In genomic region chr16:14418795-14419225, GRCh38 we compare ENCODE assay signal across 23 cellular contexts.
DNase-seq lines count a peak whose midpoint lies in the region; ATAC-seq, FAIRE-seq and TF ChIP-seq lines count a peak whose summit lies in the region.
"Had no signal": no experiment of that assay in that cellular context is flagged by ENCODE, and none has a peak within 500 bp of the region (broad histone marks: within the 10 kb centered on the region; RNA-seq: fewer than 3 reads in every experiment).

No MANE protein-coding gene starts in this region.

- WGBS in A549 (ENCODE audit: missing lambda C conversion rate) = 83% methylated on average over 6 of the region's 6 CpGs
- WGBS in body of pancreas, 2 donors = 21 to 22% methylated on average over 6 of the region's 6 CpGs
- WGBS in right cardiac atrium = 17% methylated on average over 6 of the region's 6 CpGs

- peak overlapping the region; percentile 25 to 67; a peak in 4 of 6 replicates for H3K27ac ChIP-seq in A549
- peak overlapping the region; percentile 56 to 81 (median 72) for H3K27ac ChIP-seq in body of pancreas
- peak overlapping the region; percentile 92 for H3K27ac ChIP-seq in right cardiac atrium (ENCODE audit: low read length)
- H3K27ac ChIP-seq: BLaER1 had no signal

- TF ChIP-seq CTCF in A549 (IDR thresholded peaks at IDR 0.05) (no peak), body of pancreas (IDR thresholded peaks at IDR 0.05) (no peak)

- no peak overlapping the region for H3K4me2 ChIP-seq in A549
- H3K4me2 ChIP-seq: BLaER1 had no signal

- H3K4me3 Mint-ChIP-seq in stimulated activated memory B cell treated with anti-CD40 and anti-IgM and Interleukin-4, amounts not matched to agents 10 μg/mL and 1 μg/mL and 100 μg/mL, for 72 hours = no peak overlapping the region
- no peak overlapping the region for H3K4me3 Mint-ChIP-seq in activated CD4-positive, alpha-beta memory T cell treated with anti-CD3 and anti-CD28 coated beads for 36 hours
- H3K4me3 Mint-ChIP-seq: activated CD8-positive, alpha-beta T cell treated with anti-CD3 and anti-CD28 coated beads, Interleukin-2, amount 10 ng/mL, durations not matched to agents 7 days and 5 days; activated naive CD4-positive, alpha-beta T cell treated with anti-CD3 and anti-CD28 coated beads for 36 hours; effector memory CD8-positive, alpha-beta T cell; immature natural killer cell; stimulated activated effector memory CD8-positive, alpha-beta T cell treated with anti-CD3 and anti-CD28 coated beads, Interleukin-12 subunit alpha, Interleukin-12 subunit beta, amount 100 ng/mL, for 72 hours had no signal

- peaks cover 25% of the 10 kb centered on the region for H3K4me1 Mint-ChIP-seq in stimulated activated memory B cell treated with anti-CD40 and anti-IgM and Interleukin-4, amounts not matched to agents 10 μg/mL and 1 μg/mL and 100 μg/mL, for 72 hours
- H3K4me1 Mint-ChIP-seq in activated CD4-positive, alpha-beta memory T cell treated with anti-CD3 and anti-CD28 coated beads for 36 hours (ENCODE audit: low read depth) = no peaks in the 10 kb centered on the region
- H3K4me1 Mint-ChIP-seq: immature natural killer cell; stimulated activated effector memory CD8-positive, alpha-beta T cell treated with anti-CD3 and anti-CD28 coated beads, Interleukin-12 subunit alpha, Interleukin-12 subunit beta, amount 100 ng/mL, for 72 hours had no signal

- no peaks in the 10 kb centered on the region for H3K36me3 ChIP-seq in body of pancreas (replicated peaks in 1 of 2; ENCODE audit: insufficient read depth in 1 of 2, low read depth in 2 of 2)
- H3K36me3 ChIP-seq: BLaER1 had no signal

- TF ChIP-seq RAD21 in A549 (conservative IDR thresholded peaks at IDR 0.05 in 1 of 2, IDR thresholded peaks at IDR 0.05 in 1 of 2) = no peak

- peaks cover 2% of the 10 kb centered on the region for H3K9me3 Mint-ChIP-seq in stimulated activated memory B cell treated with anti-CD40 and anti-IgM and Interleukin-4, amounts not matched to agents 10 μg/mL and 1 μg/mL and 100 μg/mL, for 72 hours
- H3K9me3 Mint-ChIP-seq in activated CD4-positive, alpha-beta memory T cell treated with anti-CD3 and anti-CD28 coated beads for 36 hours = no peaks in the 10 kb centered on the region
- H3K9me3 Mint-ChIP-seq: activated naive CD4-positive, alpha-beta T cell treated with anti-CD3 and anti-CD28 coated beads for 36 hours; effector memory CD8-positive, alpha-beta T cell; stimulated activated effector memory CD8-positive, alpha-beta T cell treated with anti-CD3 and anti-CD28 coated beads, Interleukin-12 subunit alpha, Interleukin-12 subunit beta, amount 100 ng/mL, for 72 hours had no signal

- H3K4me3 ChIP-seq in A549 = no peak overlapping the region
- H3K4me3 ChIP-seq in body of pancreas = no peak overlapping the region
- peak overlapping the region; percentile 26 for H3K4me3 ChIP-seq in right cardiac atrium (ENCODE audit: low read length)
- H3K4me3 ChIP-seq: BLaER1 had no signal

- TF ChIP-seq POLR2A in A549 (IDR thresholded peaks at IDR 0.05; ENCODE audit: low read length) (no peak), body of pancreas (IDR thresholded peaks at IDR 0.05) (peak in 2 of 3 donors; percentile 42 to 55)

- POLR2A ChIA-PET in A549 (lab: Yijun Ruan, JAX) = no interaction called here
- POLR2A ChIA-PET in activated CD4-positive, alpha-beta memory T cell treated with anti-CD3 and anti-CD28 coated beads for 36 hours (lab: Charles Lee) = no interaction called here

- peaks cover 27% of the 10 kb centered on the region for H3K36me3 Mint-ChIP-seq in stimulated activated memory B cell treated with anti-CD40 and anti-IgM and Interleukin-4, amounts not matched to agents 10 μg/mL and 1 μg/mL and 100 μg/mL, for 72 hours
- H3K36me3 Mint-ChIP-seq in activated CD4-positive, alpha-beta memory T cell treated with anti-CD3 and anti-CD28 coated beads for 36 hours = no peaks in the 10 kb centered on the region
- H3K36me3 Mint-ChIP-seq: stimulated activated effector memory CD8-positive, alpha-beta T cell treated with anti-CD3 and anti-CD28 coated beads, Interleukin-12 subunit alpha, Interleukin-12 subunit beta, amount 100 ng/mL, for 72 hours had no signal

- peak overlapping the region; percentile 46 for H3K27ac Mint-ChIP-seq in stimulated activated memory B cell treated with anti-CD40 and anti-IgM and Interleukin-4, amounts not matched to agents 10 μg/mL and 1 μg/mL and 100 μg/mL, for 72 hours
- H3K27ac Mint-ChIP-seq in activated CD4-positive, alpha-beta memory T cell treated with anti-CD3 and anti-CD28 coated beads for 36 hours = no peak overlapping the region
- H3K27ac Mint-ChIP-seq: activated CD8-positive, alpha-beta T cell treated with anti-CD3 and anti-CD28 coated beads, Interleukin-2, amount 10 ng/mL, durations not matched to agents 7 days and 5 days; activated naive CD4-positive, alpha-beta T cell treated with anti-CD3 and anti-CD28 coated beads for 36 hours; effector memory CD8-positive, alpha-beta T cell; immature natural killer cell; stimulated activated effector memory CD8-positive, alpha-beta T cell treated with anti-CD3 and anti-CD28 coated beads, Interleukin-12 subunit alpha, Interleukin-12 subunit beta, amount 100 ng/mL, for 72 hours had no signal

- H3K27me3 Mint-ChIP-seq in stimulated activated memory B cell treated with anti-CD40 and anti-IgM and Interleukin-4, amounts not matched to agents 10 μg/mL and 1 μg/mL and 100 μg/mL, for 72 hours = no peaks in the 10 kb centered on the region
- H3K27me3 Mint-ChIP-seq in activated CD4-positive, alpha-beta memory T cell treated with anti-CD3 and anti-CD28 coated beads for 36 hours = no peaks in the 10 kb centered on the region

- no peaks in the 10 kb centered on the region for H3K27me3 ChIP-seq in body of pancreas
- H3K27me3 ChIP-seq in right cardiac atrium (ENCODE audit: control insufficient read depth, insufficient read depth) = no peaks in the 10 kb centered on the region
- H3K27me3 ChIP-seq: BLaER1 had no signal

- H3K4me1 ChIP-seq in A549 (peaks cover 9% of the 10 kb centered on the region), body of pancreas (peaks cover 26% of the 10 kb centered on the region), right cardiac atrium (ENCODE audit: control insufficient read depth, insufficient read depth, low read length) (peaks cover 19% of the 10 kb centered on the region)

- intact Hi-C loops in body of pancreas (cut with DNase I) (no loop called here), right cardiac atrium (cut with DNase I) (loop anchor here in 1 of 4 donors (10.0 kb wide), 1 partner anchor 114 kb away; no protein-coding TSS in a partner anchor)
- intact Hi-C loops in activated CD4-positive, alpha-beta memory T cell treated with anti-CD3 and anti-CD28 coated beads for 36 hours (cut with micrococcal nuclease) = no loop called here

- ATAC-seq in A549 (0 out of 6 replicates have a peak, but pooled peaks of 1 of the 2 experiments have one; percentile 39), body of pancreas (peak; percentile 93), right cardiac atrium (peak; percentile 92 to 93)
- no peak for ATAC-seq in stimulated activated memory B cell treated with anti-CD40 and anti-IgM and Interleukin-4, amounts not matched to agents 10 μg/mL and 1 μg/mL and 100 μg/mL, for 72 hours
- ATAC-seq: activated CD8-positive, alpha-beta T cell treated with anti-CD3 and anti-CD28 coated beads, Interleukin-2, amount 10 ng/mL, durations not matched to agents 7 days and 5 days; effector memory CD8-positive, alpha-beta T cell; stimulated activated effector memory CD8-positive, alpha-beta T cell treated with anti-CD3 and anti-CD28 coated beads, Interleukin-12 subunit alpha, Interleukin-12 subunit beta, amount 100 ng/mL, for 72 hours had no signal

- CTCF ChIA-PET in A549 (lab: Yijun Ruan, JAX) = interaction anchor here (1.1 kb wide), 1 partner anchor 36 kb away, joined by 3 read pairs; no protein-coding TSS in a partner anchor
- CTCF ChIA-PET in activated CD4-positive, alpha-beta memory T cell treated with anti-CD3 and anti-CD28 coated beads for 36 hours (lab: Charles Lee) = no interaction called here

- no peak for DNase-seq in A549 (ENCODE audit: low read depth in 1 of 2, low spot score in 1 of 2)
- DNase-seq in body of pancreas = peak; percentile 62 to 75 (median 70)
- DNase-seq in right cardiac atrium = peak; percentile 54 to 82 (median 68)
- no peak for DNase-seq in NCI-H82 treated with DMSO at 0.1 percent for 48 hours (lab: John Stamatoyannopoulos, UW; ENCODE audit: unreplicated experiment)
- DNase-seq in RPMI8226 = no peak
- no peak for DNase-seq in stimulated activated naive CD4-positive, alpha-beta T cell (lab: John Stamatoyannopoulos, UW)
- DNase-seq in activated CD4-positive, alpha-beta memory T cell treated with anti-CD3 and anti-CD28 coated beads for 36 hours = no peak
- DNase-seq: activated CD8-positive, alpha-beta T cell treated with anti-CD3 and anti-CD28 coated beads, Interleukin-2, amount 10 ng/mL, durations not matched to agents 7 days and 5 days; activated naive CD4-positive, alpha-beta T cell treated with anti-CD3 and anti-CD28 coated beads for 36 hours; activated T-cell treated with anti-CD3 and anti-CD28 coated beads, Interleukin-2, amount 50 U/mL, for 48 hours; Calu3; effector memory CD8-positive, alpha-beta T cell; immature natural killer cell; mammary epithelial cell; MM.1S; NCI-H146; NCI-H2171; NCI-H524 treated with DMSO at 0.1 percent for 48 hours; occipital lobe had no signal

- no peak for TF ChIP-seq EP300 in A549 (IDR thresholded peaks at IDR 0.05)

- FAIRE-seq in A549 (lab: Jason Lieb, UNC) = no peak
- FAIRE-seq: GM18507 had no signal

- 0 out of 3 replicates have a peak, but pooled peaks cover 3% of the 10 kb centered on the region for H3K9me3 ChIP-seq in A549
- no peaks in the 10 kb centered on the region for H3K9me3 ChIP-seq in body of pancreas
- H3K9me3 ChIP-seq in right cardiac atrium (ENCODE audit: control insufficient read depth, low read length) = no peaks in the 10 kb centered on the region

TF ChIP-seq in A549, 52 proteins besides CTCF, POLR2A, EP300 and RAD21:
- no peak for TF ChIP-seq ZSCAN20 (CRISPR knock-in tag; IDR thresholded peaks at IDR 0.05)
- no peak for TF ChIP-seq ZC3H11A (IDR thresholded peaks at IDR 0.05)
- TF ChIP-seq TP53 (CRISPR knock-in tag; IDR thresholded peaks at IDR 0.05) = no peak
- no peak for TF ChIP-seq MAX (IDR thresholded peaks at IDR 0.05)
- no peak for TF ChIP-seq HES2 (IDR thresholded peaks at IDR 0.05)
- no peak for TF ChIP-seq TFCP2L1 (CRISPR knock-in tag; IDR thresholded peaks at IDR 0.05)
- TF ChIP-seq POLR2AphosphoS2 (conservative IDR thresholded peaks at IDR 0.05; ENCODE audit: low read length) = no peak
- TF ChIP-seq CHD2 (IDR thresholded peaks at IDR 0.05; ENCODE audit: low read length, partially characterized antibody) = no peak
- no peak for TF ChIP-seq NR3C1 (IDR thresholded peaks at IDR 0.05)
- TF ChIP-seq MAFK (IDR thresholded peaks at IDR 0.05; ENCODE audit: partially characterized antibody) = no peak

Comparison
In these comparisons a context has a peak if more than half of its experiments do, and no peak if none do; other contexts are left out.
1. DNase-seq: peak in body of pancreas (4 of 4) and right cardiac atrium (3 of 3); none in A549 (0 of 2), NCI-H82 treated with DMSO at 0.1 percent for 48 hours (single experiment), RPMI8226 (single experiment), stimulated activated naive CD4-positive, alpha-beta T cell (0 of 6) and activated CD4-positive, alpha-beta memory T cell treated with anti-CD3 and anti-CD28 coated beads for 36 hours (single experiment).
2. Peak in every context shown above with its lines, with median percentiles within 50 percentile points of each other: H3K27ac ChIP-seq.